In genomic region chr6:156687875-156688549, GRCh38 we compare ENCODE assay signal across 8 cellular contexts.
DNase-seq lines count a peak whose midpoint lies in the region; TF ChIP-seq lines count a peak whose summit lies in the region.

No MANE protein-coding gene starts in this region.

- TF ChIP-seq CTCF in KMS-11 (conservative IDR thresholded peaks at IDR 0.05; ENCODE audit: low read depth, low read length) = no peak
- TF ChIP-seq CTCF in cardiac muscle cell (IDR thresholded peaks at IDR 0.05; ENCODE audit: low read depth, low read length) = no peak
- no peak for TF ChIP-seq CTCF in osteocyte (IDR thresholded peaks at IDR 0.05)

- DNase-seq in EL = peak; percentile 48
- peak in 1 of 2 donors; percentile 57 for DNase-seq in cardiac muscle cell (ENCODE audit: low read depth in 1 of 2, low spot score in 1 of 2)
- DNase-seq in osteocyte (ENCODE audit: extremely low spot score, unreplicated experiment) = no peak
- DNase-seq in GDM1 (lab: John Stamatoyannopoulos, UW) = no peak
- no peak for DNase-seq in activated CD4-positive, CD25-positive, alpha-beta regulatory T cell treated with anti-CD3 and anti-CD28 coated beads, Interleukin-2, amount 50 U/mL, for 72 hours
- no peak for DNase-seq in NOMO-1 treated with DMSO at 0.1 percent for 48 hours (lab: John Stamatoyannopoulos, UW; ENCODE audit: unreplicated experiment)

- H3K36me3 ChIP-seq in KMS-11 (ENCODE audit: insufficient read depth) (no peaks in the 10 kb centered on the region), cardiac muscle cell (no peaks in the 10 kb centered on the region)

- no peak overlapping the region for H3K4me3 ChIP-seq in KMS-11 (IDR thresholded peaks at IDR 0.05; ENCODE audit: insufficient read depth, low read depth, low read length)
- H3K4me3 ChIP-seq in cardiac muscle cell = peak overlapping the region; percentile 50

- no peaks in the 10 kb centered on the region for H3K36me3 Mint-ChIP-seq in activated naive CD8-positive, alpha-beta T cell
- no peaks in the 10 kb centered on the region for H3K36me3 Mint-ChIP-seq in osteocyte (ENCODE audit: unreplicated experiment)

- H3K27me3 ChIP-seq in KMS-11 (ENCODE audit: insufficient read depth, low read depth) (0 out of 2 replicates have a peak, but pooled peaks cover 5% of the 10 kb centered on the region), cardiac muscle cell (no peaks in the 10 kb centered on the region)

- peaks cover 17% of the 10 kb centered on the region for H3K4me1 ChIP-seq in KMS-11 (ENCODE audit: low read depth, poor library complexity, severe bottlenecking)
- H3K4me1 ChIP-seq in cardiac muscle cell (ENCODE audit: low read depth) = peaks cover 6% of the 10 kb centered on the region

- no peaks in the 10 kb centered on the region for H3K79me2 ChIP-seq in KMS-11 (ENCODE audit: insufficient read depth, low read depth)

- peak overlapping the region; percentile 88 for H2AFZ ChIP-seq in KMS-11 (ENCODE audit: low read depth)

- H3K9me3 ChIP-seq in cardiac muscle cell (ENCODE audit: low read depth) = no peaks in the 10 kb centered on the region

- H3K27ac Mint-ChIP-seq in activated naive CD8-positive, alpha-beta T cell = peak overlapping the region; percentile 69
- H3K27ac Mint-ChIP-seq in osteocyte (ENCODE audit: unreplicated experiment) = peak overlapping the region; percentile 84

- H3K4me2 ChIP-seq in KMS-11 = peak overlapping the region; percentile 44

- H3K9ac ChIP-seq in KMS-11 = peak overlapping the region; percentile 40

- no peaks in the 10 kb centered on the region for H3K27me3 Mint-ChIP-seq in activated naive CD8-positive, alpha-beta T cell
- no peaks in the 10 kb centered on the region for H3K27me3 Mint-ChIP-seq in osteocyte (ENCODE audit: unreplicated experiment)

- peak overlapping the region; percentile 82 for H3K4me3 Mint-ChIP-seq in activated naive CD8-positive, alpha-beta T cell
- H3K4me3 Mint-ChIP-seq in osteocyte (ENCODE audit: unreplicated experiment) = peak overlapping the region; percentile 79

- H3K27ac ChIP-seq in KMS-11 = no peak overlapping the region
- no peak overlapping the region for H3K27ac ChIP-seq in cardiac muscle cell

- peaks cover 27% of the 10 kb centered on the region for H3K4me1 Mint-ChIP-seq in activated naive CD8-positive, alpha-beta T cell (ENCODE audit: low read depth)
- H3K4me1 Mint-ChIP-seq in osteocyte (ENCODE audit: unreplicated experiment) = peaks cover 19% of the 10 kb centered on the region

- H3K9me3 Mint-ChIP-seq in activated naive CD8-positive, alpha-beta T cell (ENCODE audit: low read depth) = no peaks in the 10 kb centered on the region
- H3K9me3 Mint-ChIP-seq in osteocyte (ENCODE audit: unreplicated experiment) = no peaks in the 10 kb centered on the region

- no peaks in the 10 kb centered on the region for H4K20me1 ChIP-seq in KMS-11 (ENCODE audit: insufficient read depth)
